ENCODE assay signal across 15 cellular contexts in the genomic region with DNA sequence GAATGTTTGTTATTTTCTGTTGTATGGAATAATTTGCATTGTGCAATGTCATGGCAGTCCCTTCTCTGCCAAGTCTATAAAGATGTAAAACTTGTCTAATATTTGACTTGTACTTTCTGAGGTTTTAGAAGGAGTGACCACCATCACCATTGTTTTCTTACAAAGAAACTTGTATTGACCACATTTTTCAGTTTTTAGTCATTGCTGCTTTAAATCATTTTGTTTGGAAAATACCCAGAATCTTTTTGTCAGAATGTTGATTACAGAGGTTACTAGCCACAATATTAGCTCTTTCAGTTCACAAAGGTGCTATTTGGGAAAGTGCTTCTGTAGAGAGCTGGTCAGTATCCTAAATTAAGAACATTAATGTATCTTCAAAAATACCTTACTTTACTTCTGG.
A peak's percentile ranks its signal among the peaks of the same experiment; 100 is the strongest.
DNase-seq lines count a peak whose midpoint lies in the region; ATAC-seq, FAIRE-seq and TF ChIP-seq lines count a peak whose summit lies in the region.
"Had no signal": no experiment of that assay in that cellular context is flagged by ENCODE, and none has a peak within 500 bp of the region (broad histone marks: within the 10 kb centered on the region; RNA-seq: fewer than 3 reads in every experiment).

No MANE protein-coding gene starts in this region.

- H3K27me3 Mint-ChIP-seq in astrocyte (ENCODE audit: low read depth, unreplicated experiment): no peaks in the 10 kb centered on the region
- H3K27me3 Mint-ChIP-seq: CD4-positive, alpha-beta memory T cell; stimulated activated naive CD8-positive, alpha-beta T cell treated with anti-CD3 and anti-CD28 coated beads, Interleukin-15, Interleukin-2, amounts not matched to agents 100 ng/mL and 50 ng/mL, for 24 hours had no signal

- no peaks in the 10 kb centered on the region for H3K4me1 ChIP-seq in astrocyte (ENCODE audit: insufficient read depth, low read length)
- H3K4me1 ChIP-seq: parathyroid adenoma had no signal

- no peak for FAIRE-seq in astrocyte (lab: Jason Lieb, UNC)

- peak; percentile 89 for ATAC-seq in GM18909 (IDR thresholded peaks at IDR 0.05; ENCODE audit: poor library complexity, unreplicated experiment)
- ATAC-seq in GM21737 (IDR thresholded peaks at IDR 0.05; ENCODE audit: unreplicated experiment): peak; percentile 77
- peak; percentile 67 for ATAC-seq in HG03103 (IDR thresholded peaks at IDR 0.05; ENCODE audit: low read depth, unreplicated experiment)

- no peak overlapping the region for H3K4me3 Mint-ChIP-seq in astrocyte (ENCODE audit: unreplicated experiment)
- H3K4me3 Mint-ChIP-seq: CD4-positive, alpha-beta memory T cell; stimulated activated naive CD8-positive, alpha-beta T cell treated with anti-CD3 and anti-CD28 coated beads, Interleukin-15, Interleukin-2, amounts not matched to agents 100 ng/mL and 50 ng/mL, for 24 hours had no signal

- TF ChIP-seq CTCF in astrocyte (IDR thresholded peaks at IDR 0.05; ENCODE audit: insufficient read depth, low read depth, low read length): no peak

- no peak overlapping the region for H3K4me3 ChIP-seq in astrocyte (ENCODE audit: insufficient read depth, low read depth, low read length)

- H3K4me2 ChIP-seq in astrocyte (ENCODE audit: low read length): no peak overlapping the region

- no peaks in the 10 kb centered on the region for H3K27me3 ChIP-seq in astrocyte (ENCODE audit: insufficient read depth, low read length)

- H3K9me3 Mint-ChIP-seq in astrocyte (ENCODE audit: unreplicated experiment): no peaks in the 10 kb centered on the region

- H3K36me3 Mint-ChIP-seq in astrocyte (ENCODE audit: low read depth, unreplicated experiment): no peaks in the 10 kb centered on the region
- H3K36me3 Mint-ChIP-seq: CD4-positive, alpha-beta memory T cell had no signal

- H3K27ac Mint-ChIP-seq in astrocyte (ENCODE audit: unreplicated experiment): no peak overlapping the region
- H3K27ac Mint-ChIP-seq: CD4-positive, alpha-beta memory T cell; stimulated activated naive CD8-positive, alpha-beta T cell treated with anti-CD3 and anti-CD28 coated beads, Interleukin-15, Interleukin-2, amounts not matched to agents 100 ng/mL and 50 ng/mL, for 24 hours had no signal

- no peaks in the 10 kb centered on the region for H3K9me3 ChIP-seq in astrocyte (ENCODE audit: insufficient read depth, low read depth, low read length)

- H3K9ac ChIP-seq in astrocyte (ENCODE audit: low read length): no peak overlapping the region
- H3K9ac ChIP-seq: parathyroid adenoma had no signal

- peaks cover 1% of the 10 kb centered on the region for H3K4me1 Mint-ChIP-seq in astrocyte (ENCODE audit: low read depth, unreplicated experiment)
- H3K4me1 Mint-ChIP-seq: CD4-positive, alpha-beta memory T cell had no signal

- DNase-seq in astrocyte (ENCODE audit: low read depth) (peak; percentile 2), T1000 (lab: John Stamatoyannopoulos, UW) (no peak), NCI-H69 (lab: John Stamatoyannopoulos, UW) (no peak), substantia nigra (lab: John Stamatoyannopoulos, UW) (no peak)
- DNase-seq in activated CD4-positive, alpha-beta T cell treated with anti-CD3 and anti-CD28 coated beads, Interleukin-2, amount 50 U/mL, for 4 hours: no peak
- DNase-seq: activated CD4-positive, CD25-positive, alpha-beta regulatory T cell; CD4-positive, alpha-beta memory T cell; mammary epithelial cell; NCI-H345; SHP77 treated with DMSO at 0.1 percent for 48 hours had no signal

- H3K27ac ChIP-seq in astrocyte (ENCODE audit: low read depth, low read length) (no peak overlapping the region), substantia nigra (ENCODE audit: low read depth, low read length, poor library complexity, severe bottlenecking) (no peak overlapping the region)
- H3K27ac ChIP-seq: parathyroid adenoma had no signal

- no peaks in the 10 kb centered on the region for H3K79me2 ChIP-seq in astrocyte (ENCODE audit: insufficient read depth, low read length)
- H3K79me2 ChIP-seq: parathyroid adenoma had no signal

- no peaks in the 10 kb centered on the region for H3K36me3 ChIP-seq in astrocyte (ENCODE audit: insufficient read depth, low read length)

- no peaks in the 10 kb centered on the region for H4K20me1 ChIP-seq in astrocyte (ENCODE audit: insufficient read depth, low read length)

- H2AFZ ChIP-seq in astrocyte (ENCODE audit: low read depth, low read length): no peak overlapping the region
- H2AFZ ChIP-seq: parathyroid adenoma had no signal
